In genomic region chr6:150711584-150712501, GRCh38 we compare ENCODE assay signal across 1 cellular context.
TF ChIP-seq lines count a peak whose summit lies in the region.

No MANE protein-coding gene starts in this region.

TF ChIP-seq in HEK293, 187 proteins besides CTCF, POLR2A, EP300 and RAD21 (continued from another document and continues in another):
- TF ChIP-seq BCL6B (tag by site-specific recombination; IDR thresholded peaks at IDR 0.05) (no peak), KLF1 (tag by site-specific recombination; IDR thresholded peaks at IDR 0.05) (no peak), ZNF132 (tag by site-specific recombination; IDR thresholded peaks at IDR 0.05; ENCODE audit: borderline replicate concordance) (no peak), TSHZ1 (tag by site-specific recombination; IDR thresholded peaks at IDR 0.05; ENCODE audit: borderline replicate concordance) (no peak), PRDM4 (tag by site-specific recombination; IDR thresholded peaks at IDR 0.05) (no peak), KLF9 (tag by site-specific recombination; IDR thresholded peaks at IDR 0.05; ENCODE audit: low read depth) (no peak; the same call in 1 of the 2 replicates), ZNF248 (tag by site-specific recombination; IDR thresholded peaks at IDR 0.05) (no peak), ZFP69B (tag by site-specific recombination; IDR thresholded peaks at IDR 0.05) (0 out of 2 replicates have a peak, but pooled peaks have one; percentile 21), ZNF660 (tag by site-specific recombination; IDR thresholded peaks at IDR 0.05) (0 out of 2 replicates have a peak, but pooled peaks have one; percentile 44), PBX3 (CRISPR knock-in tag; IDR thresholded peaks at IDR 0.05) (no peak), ZBTB49 (tag by site-specific recombination; IDR thresholded peaks at IDR 0.05; ENCODE audit: low read depth) (no peak), KLF8 (tag by site-specific recombination; IDR thresholded peaks at IDR 0.05) (no peak), PATZ1 (tag by site-specific recombination; IDR thresholded peaks at IDR 0.05) (no peak), ZBTB20 (tag by site-specific recombination; IDR thresholded peaks at IDR 0.05) (no peak), ZNF133 (tag by site-specific recombination; IDR thresholded peaks at IDR 0.05) (no peak), SP3 (tag by site-specific recombination; IDR thresholded peaks at IDR 0.05) (no peak), ZNF514 (tag by site-specific recombination; IDR thresholded peaks at IDR 0.05) (no peak), KLF16 (tag by site-specific recombination; IDR thresholded peaks at IDR 0.05) (peak; percentile 13; the same call in 1 of the 2 replicates), ZNF560 (tag by site-specific recombination; IDR thresholded peaks at IDR 0.05; ENCODE audit: borderline replicate concordance) (no peak), ZNF623 (tag by site-specific recombination; IDR thresholded peaks at IDR 0.05) (no peak), ZNF211 (tag by site-specific recombination; IDR thresholded peaks at IDR 0.05; ENCODE audit: low read depth) (no peak), ZNF221 (tag by site-specific recombination; IDR thresholded peaks at IDR 0.05; ENCODE audit: borderline replicate concordance) (no peak), ZNF292 (tag by site-specific recombination; IDR thresholded peaks at IDR 0.05; ENCODE audit: borderline replicate concordance, low read depth) (no peak), MYNN (tag by site-specific recombination; IDR thresholded peaks at IDR 0.05; ENCODE audit: borderline replicate concordance) (no peak), ZNF404 (tag by site-specific recombination; IDR thresholded peaks at IDR 0.05) (no peak), ZBTB48 (tag by site-specific recombination; IDR thresholded peaks at IDR 0.05) (peak; percentile 99), PRDM10 (tag by site-specific recombination; IDR thresholded peaks at IDR 0.05) (peak; percentile 70), ZNF664 (tag by site-specific recombination; IDR thresholded peaks at IDR 0.05) (peak; percentile 98), ZNF610 (tag by site-specific recombination; IDR thresholded peaks at IDR 0.05; ENCODE audit: borderline replicate concordance) (no peak), IKZF3 (tag by site-specific recombination; IDR thresholded peaks at IDR 0.05) (no peak), ZNF148 (tag by site-specific recombination; IDR thresholded peaks at IDR 0.05; ENCODE audit: borderline replicate concordance) (no peak), ZFP41 (tag by site-specific recombination; IDR thresholded peaks at IDR 0.05; ENCODE audit: borderline replicate concordance) (no peak), ZNF114 (tag by site-specific recombination; IDR thresholded peaks at IDR 0.05) (no peak), ZNF792 (tag by site-specific recombination; IDR thresholded peaks at IDR 0.05) (no peak), SALL2 (tag by site-specific recombination; IDR thresholded peaks at IDR 0.05; ENCODE audit: borderline replicate concordance) (no peak), ZNF223 (tag by site-specific recombination; IDR thresholded peaks at IDR 0.05) (no peak), ZNF19 (tag by site-specific recombination; IDR thresholded peaks at IDR 0.05; ENCODE audit: low read depth) (no peak), ZNF426 (tag by site-specific recombination; IDR thresholded peaks at IDR 0.05) (no peak), ZNF362 (tag by site-specific recombination; IDR thresholded peaks at IDR 0.05) (no peak), ZNF837 (tag by site-specific recombination; IDR thresholded peaks at IDR 0.05) (no peak), ZNF548 (tag by site-specific recombination; IDR thresholded peaks at IDR 0.05) (no peak), MZF1 (tag by site-specific recombination; IDR thresholded peaks at IDR 0.05; ENCODE audit: borderline replicate concordance) (0 out of 2 replicates have a peak, but pooled peaks have one; percentile 42)
